26 cellular contexts compared by ENCODE assay signal in the genomic region with DNA sequence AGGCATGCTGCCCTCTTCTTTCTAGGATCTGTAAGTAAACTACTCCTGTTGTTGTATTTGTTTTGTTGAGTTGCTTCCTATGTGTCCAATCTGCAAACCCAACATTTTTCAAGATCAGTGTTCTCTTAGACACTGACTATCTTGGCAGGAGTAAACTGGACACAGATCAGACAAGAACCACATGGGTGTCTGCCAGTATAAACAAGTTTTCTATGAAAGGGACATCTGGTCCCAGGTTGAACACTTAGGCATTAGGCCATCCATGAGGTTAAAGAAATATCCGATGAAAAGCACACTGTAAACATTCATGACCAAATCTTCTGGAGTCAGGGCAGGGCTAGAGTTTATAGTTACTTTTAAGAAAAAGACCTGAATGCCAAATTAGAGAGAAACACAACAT.
DNase-seq lines count a peak whose midpoint lies in the region; TF ChIP-seq lines count a peak whose summit lies in the region.
"Had no signal": no experiment of that assay in that cellular context is flagged by ENCODE, and none has a peak within 500 bp of the region (broad histone marks: within the 10 kb centered on the region; RNA-seq: fewer than 3 reads in every experiment).

No MANE protein-coding gene starts in this region.

- no peak overlapping the region for H3K4me3 Mint-ChIP-seq in Calu3 (ENCODE audit: low read depth, unreplicated experiment)
- H3K4me3 Mint-ChIP-seq: activated CD4-positive, alpha-beta T cell treated with anti-CD3 and anti-CD28 coated beads for 36 hours; activated T-cell treated with anti-CD3 and anti-CD28 coated beads, Interleukin-2, amount 50 U/mL, for 24 hours; CD4-positive, alpha-beta T cell; central memory CD8-positive, alpha-beta T cell; nephron progenitor cell had no signal

- H3K27ac ChIP-seq in prostate gland, result no peak overlapping the region
- H3K27ac ChIP-seq: epithelial cell of prostate, parathyroid adenoma, PC-9, suprapubic skin had no signal

- H3K36me3 Mint-ChIP-seq in Calu3 (ENCODE audit: insufficient read depth, unreplicated experiment), result no peaks in the 10 kb centered on the region

- 6% methylated on average over 1 of the region's 1 CpG for WGBS in prostate gland

- no peaks in the 10 kb centered on the region for H3K9me3 Mint-ChIP-seq in Calu3 (ENCODE audit: low read depth, unreplicated experiment)
- H3K9me3 Mint-ChIP-seq: activated T-cell treated with anti-CD3 and anti-CD28 coated beads, Interleukin-2, amount 50 U/mL, for 24 hours; CD4-positive, alpha-beta T cell; nephron progenitor cell had no signal

- TF ChIP-seq POLR2A in prostate gland (IDR thresholded peaks at IDR 0.05), result no peak

- no peaks in the 10 kb centered on the region for H3K36me3 ChIP-seq in prostate gland
- H3K36me3 ChIP-seq: suprapubic skin had no signal

- TF ChIP-seq CTCF in fibroblast of mammary gland (conservative IDR thresholded peaks at IDR 0.05; ENCODE audit: control insufficient read depth, insufficient read depth, low read depth, low read length) (no peak), prostate gland (IDR thresholded peaks at IDR 0.05) (no peak), Calu3 (IDR thresholded peaks at IDR 0.05; ENCODE audit: unreplicated experiment) (no peak), GM10266 (IDR thresholded peaks at IDR 0.05; ENCODE audit: control insufficient read depth, insufficient read depth, low read depth, missing control alignments) (no peak)

- H3K9me3 ChIP-seq in prostate gland, result no peaks in the 10 kb centered on the region
- H3K9me3 ChIP-seq: suprapubic skin had no signal

- H3K4me1 Mint-ChIP-seq in Calu3 (ENCODE audit: low read depth, unreplicated experiment), result peaks cover 8% of the 10 kb centered on the region
- H3K4me1 Mint-ChIP-seq: activated CD4-positive, alpha-beta T cell treated with anti-CD3 and anti-CD28 coated beads for 36 hours; central memory CD8-positive, alpha-beta T cell; nephron progenitor cell had no signal

- no peaks in the 10 kb centered on the region for H3K4me1 ChIP-seq in prostate gland (replicated peaks)
- H3K4me1 ChIP-seq: parathyroid adenoma had no signal

- intact Hi-C loops in prostate gland (cut with DNase I), result no loop called here
- intact Hi-C loops in posterior cingulate gyrus (cut with DNase I), result no loop called here
- intact Hi-C loops in Calu3 (cut with micrococcal nuclease; ENCODE audit: unreplicated experiment), result no loop called here

- no peak overlapping the region for H3K4me3 ChIP-seq in fibroblast of mammary gland (ENCODE audit: control insufficient read depth, low read depth, low read length)
- H3K4me3 ChIP-seq in prostate gland, result no peak overlapping the region
- H3K4me3 ChIP-seq: PC-9, suprapubic skin had no signal

- no TSS peak for BruUV-seq in Calu3 (replicated peaks; lab: Mats Ljungman, UMichigan)

- no peak overlapping the region for H3K27ac Mint-ChIP-seq in Calu3 (ENCODE audit: unreplicated experiment)
- H3K27ac Mint-ChIP-seq: activated CD4-positive, alpha-beta T cell treated with anti-CD3 and anti-CD28 coated beads for 36 hours; activated T-cell treated with anti-CD3 and anti-CD28 coated beads, Interleukin-2, amount 50 U/mL, for 24 hours; CD4-positive, alpha-beta T cell; nephron progenitor cell had no signal

- CTCF ChIA-PET in Calu3 (lab: Charles Lee), result no interaction called here

- H3K27me3 ChIP-seq in prostate gland (replicated peaks; ENCODE audit: insufficient read depth), result no peaks in the 10 kb centered on the region
- H3K27me3 ChIP-seq: suprapubic skin had no signal

- no peaks in the 10 kb centered on the region for H3K27me3 Mint-ChIP-seq in Calu3 (ENCODE audit: unreplicated experiment)
- H3K27me3 Mint-ChIP-seq: activated CD4-positive, alpha-beta T cell treated with anti-CD3 and anti-CD28 coated beads for 36 hours; central memory CD8-positive, alpha-beta T cell had no signal

- DNase-seq in DMS 273 treated with DMSO at 0.1 percent for 48 hours (lab: John Stamatoyannopoulos, UW), result peak; percentile 81
- peak; percentile 75 for DNase-seq in RPMI7951 (ENCODE audit: low read depth)
- peak; percentile 86 for DNase-seq in fibroblast of mammary gland (ENCODE audit: low read depth)
- DNase-seq in prostate gland (ENCODE audit: low spot score), result peak; percentile 40
- no peak for DNase-seq in T-helper 1 cell
- no peak for DNase-seq in posterior cingulate gyrus
- DNase-seq in Calu3, result no peak
- DNase-seq in GM10266 (ENCODE audit: extremely low spot score), result no peak
- DNase-seq: activated CD4-positive, alpha-beta T cell treated with anti-CD3 and anti-CD28 coated beads for 36 hours; activated CD8-positive, alpha-beta memory T cell treated with anti-CD3 and anti-CD28 coated beads for 24 hours; activated T-cell treated with anti-CD3 and anti-CD28 coated beads, Interleukin-2, amount 50 U/mL, for 24 hours; amygdala; CD4-positive, alpha-beta T cell; DMS153; GDM1; KG1; midbrain; NCI-H1694 treated with DMSO at 0.1 percent for 48 hours; nephron progenitor cell; PC-9; SHP77 treated with DMSO at 0.1 percent for 48 hours; stimulated activated CD4-positive, alpha-beta T cell treated with anti-CD3 and anti-CD28 coated beads, Interleukin-1b, Interleukin-23, amount 100 ng/mL, for 48 hours had no signal

Comparison
In these comparisons a context has a peak if more than half of its experiments do, and no peak if none do; other contexts are left out.
1. DNase-seq: peak in DMS 273 treated with DMSO at 0.1 percent for 48 hours (single experiment), RPMI7951 (single experiment), fibroblast of mammary gland (single experiment) and prostate gland (single experiment); none in T-helper 1 cell (0 of 5), posterior cingulate gyrus (0 of 10), Calu3 (single experiment) and GM10266 (single experiment).